In genomic region chr17:42247734-42248133, GRCh38 we compare ENCODE assay signal across 10 cellular contexts. TPM values are rescaled to one million over a fixed set of nuclear protein-coding genes. Genes with fewer than 3 reads are reported as not detected.
DNase-seq lines count a peak whose midpoint lies in the region; ATAC-seq and TF ChIP-seq lines count a peak whose summit lies in the region.
"Had no signal": no experiment of that assay in that cellular context is flagged by ENCODE, and none has a peak within 500 bp of the region (broad histone marks: within the 10 kb centered on the region; RNA-seq: fewer than 3 reads in every experiment).

No MANE protein-coding gene starts in this region.

- peaks cover 34% of the 10 kb centered on the region for H3K36me3 Mint-ChIP-seq in activated T-helper 2 cell treated with anti-CD3 and anti-CD28 coated beads, Interferon-gamma antibody, Interleukin-2, Interleukin-4, amounts not matched to agents 10 μg/mL and 5 μg/mL and 100 μg/mL, durations not matched to agents 14 hours and 24 hours and 36 hours (ENCODE audit: low read depth)
- peaks cover 0 to 3% (median 0%) of the 10 kb centered on the region in 3 experiments; a peak in 1 of 7 replicates for H3K36me3 Mint-ChIP-seq in H9 (ENCODE audit: insufficient read depth in 1 of 3, low read depth in 3 of 3)

- peaks cover 2% of the 10 kb centered on the region; the same call in 1 of the 2 replicates for H3K79me2 ChIP-seq in H9 (ENCODE audit: insufficient read depth, low read length)

- no peaks in the 10 kb centered on the region for H4K20me1 ChIP-seq in H9 (ENCODE audit: control insufficient read depth, insufficient read depth, insufficient read length)

- DNase-seq in heart left ventricle (no peak), cardiac septum (ENCODE audit: low spot score) (no peak), left lung (no peak), transverse colon (no peak), H9 (no peak), cerebellum (ENCODE audit: low spot score) (no peak), NCI-H524 (lab: John Stamatoyannopoulos, UW) (no peak)
- DNase-seq in activated T-helper 2 cell treated with anti-CD3 and anti-CD28 coated beads, Interferon-gamma antibody, Interleukin-2, Interleukin-4, amounts not matched to agents 10 μg/mL and 5 μg/mL and 100 μg/mL, durations not matched to agents 14 hours and 24 hours and 36 hours (ENCODE audit: low spot score) = no peak
- DNase-seq: DMS79 had no signal

- no peak for TF ChIP-seq EP300 in transverse colon (IDR thresholded peaks at IDR 0.05; ENCODE audit: low read depth)

- no peaks in the 10 kb centered on the region for H3K9me3 ChIP-seq in heart left ventricle
- no peaks in the 10 kb centered on the region for H3K9me3 ChIP-seq in left lung
- no peaks in the 10 kb centered on the region for H3K9me3 ChIP-seq in transverse colon
- no peaks in the 10 kb centered on the region for H3K9me3 ChIP-seq in H9 (ENCODE audit: control insufficient read depth, low read depth, low read length)

- ATAC-seq in heart left ventricle = no peak
- no peak for ATAC-seq in left lung
- ATAC-seq: HCT116 had no signal

- no peak overlapping the region for H3T11ph ChIP-seq in H9 (ENCODE audit: low read length)

- no peak overlapping the region for H3K9ac ChIP-seq in H9 (ENCODE audit: extremely low read depth, insufficient read length, low read length)

- H3K9me3 Mint-ChIP-seq in activated T-helper 2 cell treated with anti-CD3 and anti-CD28 coated beads, Interferon-gamma antibody, Interleukin-2, Interleukin-4, amounts not matched to agents 10 μg/mL and 5 μg/mL and 100 μg/mL, durations not matched to agents 14 hours and 24 hours and 36 hours = no peaks in the 10 kb centered on the region
- H3K9me3 Mint-ChIP-seq in H9 = no peaks in the 10 kb centered on the region

- no peak overlapping the region for H3K4me3 Mint-ChIP-seq in activated T-helper 2 cell treated with anti-CD3 and anti-CD28 coated beads, Interferon-gamma antibody, Interleukin-2, Interleukin-4, amounts not matched to agents 10 μg/mL and 5 μg/mL and 100 μg/mL, durations not matched to agents 14 hours and 24 hours and 36 hours (ENCODE audit: low read depth)
- no peak overlapping the region for H3K4me3 Mint-ChIP-seq in H9

- 94 to 98% (median 95%) methylated on average over 5 of the region's 5 CpGs for WGBS in heart left ventricle, 4 donors
- WGBS in transverse colon (ENCODE audit: low coverage in 1 of 2), 2 donors = 83 to 94% methylated on average over 2 to 5 of the region's 5 CpGs
- no CpG with 5 or more reads among the region's 5 CpGs for WGBS in H9 (ENCODE audit: extremely low coverage, insufficient read length, low lambda C conversion rate)

- H2AK5ac ChIP-seq in H9 (ENCODE audit: insufficient read length, low read length) = no peak overlapping the region

- H3K4me3 ChIP-seq in heart left ventricle (no peak overlapping the region), left lung (no peak overlapping the region), transverse colon (no peak overlapping the region)

- no peak overlapping the region for H3K18ac ChIP-seq in H9 (ENCODE audit: insufficient read length, low read depth, low read length)

- TF ChIP-seq CTCF in heart left ventricle (IDR thresholded peaks at IDR 0.05) = no peak
- no peak for TF ChIP-seq CTCF in left lung (IDR thresholded peaks at IDR 0.05)
- TF ChIP-seq CTCF in transverse colon (IDR thresholded peaks at IDR 0.05) = no peak
- TF ChIP-seq CTCF in H9 (conservative IDR thresholded peaks at IDR 0.05) = no peak

- H3K36me3 ChIP-seq in heart left ventricle (no peaks in the 10 kb centered on the region), left lung (no peaks in the 10 kb centered on the region), transverse colon (no peaks in the 10 kb centered on the region)

- no peak overlapping the region for H3K23ac ChIP-seq in H9 (ENCODE audit: insufficient read length, low read depth, low read length)

- no peak overlapping the region for H2BK20ac ChIP-seq in H9 (ENCODE audit: low read depth, low read length, poor library complexity, severe bottlenecking)

- intact Hi-C loops in heart left ventricle (cut with DNase I) = no loop called here
- intact Hi-C loops in cardiac septum (cut with DNase I) = loop anchor here (5.0 kb wide), 1 partner anchor 40 kb away; the partner anchor contains the start of gene STAT5A
- intact Hi-C loops in activated T-helper 2 cell treated with anti-CD3 and anti-CD28 coated beads, Interferon-gamma antibody, Interleukin-2, Interleukin-4, amounts not matched to agents 10 μg/mL and 5 μg/mL and 100 μg/mL, durations not matched to agents 14 hours and 24 hours and 36 hours (cut with micrococcal nuclease) = loop anchor here (1.0 kb wide), 2 partner anchors 24 to 40 kb away; no protein-coding TSS in a partner anchor
- intact Hi-C loops in left lung (cut with DNase I) = no loop called here
- intact Hi-C loops in transverse colon (cut with DNase I; ENCODE audit: low total_unique reads) = no loop called here

- no peak overlapping the region for H2AFZ ChIP-seq in H9 (ENCODE audit: low read length)

- H3K23me2 ChIP-seq in H9 (ENCODE audit: insufficient read length, low read depth, low read length, poor library complexity, severe bottlenecking) = no peaks in the 10 kb centered on the region

- H3K27ac ChIP-seq in heart left ventricle (peak overlapping the region; percentile 42 to 99 (median 90)), left lung (peak overlapping the region; percentile 96), transverse colon (peak overlapping the region; percentile 86 to 93 (median 89)), H9 (ENCODE audit: insufficient read length, low read depth, low read length) (no peak overlapping the region)

- H2BK120ac ChIP-seq in H9 (ENCODE audit: low read depth, low read length, poor library complexity, severe bottlenecking) = no peak overlapping the region

- no peak overlapping the region for H4K5ac ChIP-seq in H9 (ENCODE audit: insufficient read length, low read depth, low read length)

- no peak overlapping the region for H3K4ac ChIP-seq in H9 (ENCODE audit: low read depth, low read length)

- H3K14ac ChIP-seq in H9 (ENCODE audit: insufficient read depth, low read length) = no peak overlapping the region

- TF ChIP-seq POLR2A in heart left ventricle (IDR thresholded peaks at IDR 0.05) (no peak), transverse colon (IDR thresholded peaks at IDR 0.05) (no peak)

- in situ Hi-C loops in transverse colon (cut with MboI; ENCODE audit: low pct_ligation_motif_present in 1 of 4, low pct_unique_long_range_greater_than_20kb in 1 of 4, low sequenced_read_pairs in 3 of 4) = no loop called here

- no peak overlapping the region for H2BK15ac ChIP-seq in H9 (ENCODE audit: low read depth, low read length)

- H3K56ac ChIP-seq in H9 (ENCODE audit: insufficient read length, low read depth, low read length) = no peak overlapping the region

- peak overlapping the region; percentile 79 for H3K27ac Mint-ChIP-seq in activated T-helper 2 cell treated with anti-CD3 and anti-CD28 coated beads, Interferon-gamma antibody, Interleukin-2, Interleukin-4, amounts not matched to agents 10 μg/mL and 5 μg/mL and 100 μg/mL, durations not matched to agents 14 hours and 24 hours and 36 hours
- peak overlapping the region in 1 of 3 experiments; percentile 29; a peak in 2 of 7 replicates for H3K27ac Mint-ChIP-seq in H9

- H3K4me1 Mint-ChIP-seq in activated T-helper 2 cell treated with anti-CD3 and anti-CD28 coated beads, Interferon-gamma antibody, Interleukin-2, Interleukin-4, amounts not matched to agents 10 μg/mL and 5 μg/mL and 100 μg/mL, durations not matched to agents 14 hours and 24 hours and 36 hours (ENCODE audit: low read depth) = peaks cover 51% of the 10 kb centered on the region
- peaks cover 22 to 24% of the 10 kb centered on the region in 2 experiments for H3K4me1 Mint-ChIP-seq in H9

- H3K79me1 ChIP-seq in H9 (ENCODE audit: insufficient read depth, low read depth, low read length, poor library complexity, severe bottlenecking) = no peaks in the 10 kb centered on the region

- no peak overlapping the region for H3K4me2 ChIP-seq in H9 (ENCODE audit: insufficient read depth, insufficient read length, low read length)

- no peak overlapping the region for H2BK12ac ChIP-seq in H9 (ENCODE audit: insufficient read length, low read depth, low read length)

- H4K91ac ChIP-seq in H9 (ENCODE audit: insufficient read length, low read depth, low read length) = no peak overlapping the region

- H3K27me3 Mint-ChIP-seq in activated T-helper 2 cell treated with anti-CD3 and anti-CD28 coated beads, Interferon-gamma antibody, Interleukin-2, Interleukin-4, amounts not matched to agents 10 μg/mL and 5 μg/mL and 100 μg/mL, durations not matched to agents 14 hours and 24 hours and 36 hours (ENCODE audit: low read depth) = no peaks in the 10 kb centered on the region
- no peaks in the 10 kb centered on the region for H3K27me3 Mint-ChIP-seq in H9 (ENCODE audit: low read depth)

- H3K27me3 ChIP-seq in heart left ventricle (no peaks in the 10 kb centered on the region), left lung (no peaks in the 10 kb centered on the region), transverse colon (no peaks in the 10 kb centered on the region), H9 (ENCODE audit: insufficient read depth, low read length) (no peaks in the 10 kb centered on the region)

- H4K8ac ChIP-seq in H9 (replicated peaks; ENCODE audit: insufficient read length, low read depth, low read length) = no peak overlapping the region

- peaks cover 3 to 70% (median 31%) of the 10 kb centered on the region in 12 donors for H3K4me1 ChIP-seq in heart left ventricle
- peaks cover 8 to 80% of the 10 kb centered on the region in 2 donors for H3K4me1 ChIP-seq in left lung
- peaks cover 3 to 55% (median 21%) of the 10 kb centered on the region in 4 donors for H3K4me1 ChIP-seq in transverse colon
- H3K4me1 ChIP-seq in H9 (ENCODE audit: insufficient read depth, low read length) = no peaks in the 10 kb centered on the region

- H2BK5ac ChIP-seq in H9 (ENCODE audit: insufficient read length, low read length) = no peak overlapping the region

RNA-seq across cellular contexts. Expression of gene STAT5B, which starts 28.5 kb away (rescaled TPM):
- 10 to 100 TPM; 26.1 to 51.9 (median 32.4) TPM for total RNA-seq in heart left ventricle
- polyA plus RNA-seq in heart left ventricle = 10 to 100 TPM; 13.0 to 20.3 TPM
- 32.8 TPM for total RNA-seq in cardiac septum
- 162 and 164 TPM in 2 replicates for total RNA-seq in activated T-helper 2 cell treated with anti-CD3 and anti-CD28 coated beads, Interferon-gamma antibody, Interleukin-2, Interleukin-4, amounts not matched to agents 10 μg/mL and 5 μg/mL and 100 μg/mL, durations not matched to agents 14 hours and 24 hours and 36 hours
- 10 to 100 TPM; 41.5 to 70.9 TPM for total RNA-seq in left lung
- 100 to 1,000 TPM in 2 of 4 donors, 10 to 100 TPM in 2; 51.3 to 151 (median 79.1) TPM for total RNA-seq in transverse colon
- 42.9 and 46.2 TPM in 2 replicates for total RNA-seq in H9 (2021)
- total RNA-seq in cerebellum = 28.2 TPM

RNA-seq across cellular contexts. Expression of gene STAT5A, which starts 40.6 kb away (rescaled TPM):
- total RNA-seq in heart left ventricle (10 to 100 TPM in 8 of 9 donors, 1 to 10 TPM in 1; 7.5 to 44.0 (median 15.7) TPM), cardiac septum (12.1 TPM), left lung (10 to 100 TPM; 29.3 to 47.4 TPM), transverse colon (10 to 100 TPM; 36.2 to 93.7 (median 50.3) TPM), H9 (2021) (4.3 and 6.4 TPM in 2 replicates), cerebellum (1.6 TPM)
- polyA plus RNA-seq in heart left ventricle = 1 to 10 TPM; 4.9 to 9.0 TPM
- total RNA-seq in activated T-helper 2 cell treated with anti-CD3 and anti-CD28 coated beads, Interferon-gamma antibody, Interleukin-2, Interleukin-4, amounts not matched to agents 10 μg/mL and 5 μg/mL and 100 μg/mL, durations not matched to agents 14 hours and 24 hours and 36 hours = 288 and 302 TPM in 2 replicates

RNA-seq across cellular contexts. Expression of gene GHDC, which starts 53.4 kb away (rescaled TPM):
- total RNA-seq in heart left ventricle (10 to 100 TPM in 3 of 9 donors, 1 to 10 TPM in 6; 4.9 to 17.3 (median 8.3) TPM), cardiac septum (6.0 TPM), left lung (10 to 100 TPM; 22.5 to 25.8 TPM), transverse colon (10 to 100 TPM; 10.8 to 34.6 (median 32.2) TPM), H9 (2021) (8.5 and 11.0 TPM in 2 replicates), cerebellum (4.7 TPM)
- polyA plus RNA-seq in heart left ventricle = 1 to 10 TPM; 6.2 to 9.4 TPM
- 16.5 and 17.6 TPM in 2 replicates for total RNA-seq in activated T-helper 2 cell treated with anti-CD3 and anti-CD28 coated beads, Interferon-gamma antibody, Interleukin-2, Interleukin-4, amounts not matched to agents 10 μg/mL and 5 μg/mL and 100 μg/mL, durations not matched to agents 14 hours and 24 hours and 36 hours

Comparison
In these comparisons a context has a peak if more than half of its experiments do, and no peak if none do; other contexts are left out.
1. intact Hi-C loops: an anchor here in cardiac septum (5.0 kb wide) and activated T-helper 2 cell treated with anti-CD3 and anti-CD28 coated beads, Interferon-gamma antibody, Interleukin-2, Interleukin-4, amounts not matched to agents 10 μg/mL and 5 μg/mL and 100 μg/mL, durations not matched to agents 14 hours and 24 hours and 36 hours (1.0 kb wide); none called in heart left ventricle, left lung and transverse colon.